17 cellular contexts compared by ENCODE assay signal in genomic region chr12:90043264-90043663, GRCh38.
A peak's percentile ranks its signal among the peaks of the same experiment; 100 is the strongest.
DNase-seq lines count a peak whose midpoint lies in the region; ATAC-seq and TF ChIP-seq lines count a peak whose summit lies in the region.
"Had no signal": no experiment of that assay in that cellular context is flagged by ENCODE, and none has a peak within 500 bp of the region (broad histone marks: within the 10 kb centered on the region; RNA-seq: fewer than 3 reads in every experiment).

No MANE protein-coding gene starts in this region.

- no peaks in the 10 kb centered on the region for H3K36me3 ChIP-seq in hepatocyte (replicated peaks; ENCODE audit: insufficient read depth, low read depth)
- H3K36me3 ChIP-seq: gastrocnemius medialis had no signal

- H3K27ac Mint-ChIP-seq in activated naive CD8-positive, alpha-beta T cell treated with anti-CD3 and anti-CD28 coated beads, Interleukin-2, amount 50 U/mL, for 24 hours = peak overlapping the region; percentile 62
- no peak overlapping the region for H3K27ac Mint-ChIP-seq in activated naive CD8-positive, alpha-beta T cell treated with anti-CD3 and anti-CD28 coated beads for 36 hours
- H3K27ac Mint-ChIP-seq in activated T-helper 17 cell treated with anti-CD3 and anti-CD28 coated beads, Interleukin-2, amount 50 U/mL, for 72 hours = peak overlapping the region; percentile 81
- H3K27ac Mint-ChIP-seq in stimulated activated naive CD8-positive, alpha-beta T cell treated with anti-CD3 and anti-CD28 coated beads, Interleukin-15, amount 100 ng/mL, for 72 hours = no peak overlapping the region
- H3K27ac Mint-ChIP-seq: immature natural killer cell had no signal

- peaks cover 23% of the 10 kb centered on the region for H3K4me1 Mint-ChIP-seq in activated naive CD8-positive, alpha-beta T cell treated with anti-CD3 and anti-CD28 coated beads, Interleukin-2, amount 50 U/mL, for 24 hours
- H3K4me1 Mint-ChIP-seq in activated naive CD8-positive, alpha-beta T cell treated with anti-CD3 and anti-CD28 coated beads for 36 hours = peaks cover 25% of the 10 kb centered on the region
- no peaks in the 10 kb centered on the region for H3K4me1 Mint-ChIP-seq in activated T-helper 17 cell treated with anti-CD3 and anti-CD28 coated beads, Interleukin-2, amount 50 U/mL, for 72 hours
- peaks cover 29% of the 10 kb centered on the region for H3K4me1 Mint-ChIP-seq in stimulated activated naive CD8-positive, alpha-beta T cell treated with anti-CD3 and anti-CD28 coated beads, Interleukin-15, amount 100 ng/mL, for 72 hours
- H3K4me1 Mint-ChIP-seq: immature natural killer cell had no signal

- H2AFZ ChIP-seq in hepatocyte = no peak overlapping the region

- no peaks in the 10 kb centered on the region for H3K79me2 ChIP-seq in hepatocyte

- no peak for TF ChIP-seq CTCF in hepatocyte (IDR thresholded peaks at IDR 0.05; ENCODE audit: poor library complexity)

- no peaks in the 10 kb centered on the region for H3K27me3 Mint-ChIP-seq in activated naive CD8-positive, alpha-beta T cell treated with anti-CD3 and anti-CD28 coated beads, Interleukin-2, amount 50 U/mL, for 24 hours
- H3K27me3 Mint-ChIP-seq in activated naive CD8-positive, alpha-beta T cell treated with anti-CD3 and anti-CD28 coated beads for 36 hours = no peaks in the 10 kb centered on the region
- H3K27me3 Mint-ChIP-seq in activated T-helper 17 cell treated with anti-CD3 and anti-CD28 coated beads, Interleukin-2, amount 50 U/mL, for 72 hours = no peaks in the 10 kb centered on the region
- H3K27me3 Mint-ChIP-seq in stimulated activated naive CD8-positive, alpha-beta T cell treated with anti-CD3 and anti-CD28 coated beads, Interleukin-15, amount 100 ng/mL, for 72 hours = no peaks in the 10 kb centered on the region

- H4K20me1 ChIP-seq in hepatocyte (ENCODE audit: insufficient read depth, poor library complexity, severe bottlenecking) = no peaks in the 10 kb centered on the region

- no peaks in the 10 kb centered on the region for H3K4me1 ChIP-seq in hepatocyte (ENCODE audit: insufficient read depth)

- no peaks in the 10 kb centered on the region for H3K27me3 ChIP-seq in hepatocyte
- H3K27me3 ChIP-seq: gastrocnemius medialis had no signal

- no peaks in the 10 kb centered on the region for H3K36me3 Mint-ChIP-seq in activated naive CD8-positive, alpha-beta T cell treated with anti-CD3 and anti-CD28 coated beads, Interleukin-2, amount 50 U/mL, for 24 hours (ENCODE audit: low read depth)
- peaks cover 2% of the 10 kb centered on the region for H3K36me3 Mint-ChIP-seq in activated naive CD8-positive, alpha-beta T cell treated with anti-CD3 and anti-CD28 coated beads for 36 hours
- no peaks in the 10 kb centered on the region for H3K36me3 Mint-ChIP-seq in activated T-helper 17 cell treated with anti-CD3 and anti-CD28 coated beads, Interleukin-2, amount 50 U/mL, for 72 hours (ENCODE audit: low read depth)
- H3K36me3 Mint-ChIP-seq: immature natural killer cell had no signal

- no peak overlapping the region for H3K4me3 Mint-ChIP-seq in activated naive CD8-positive, alpha-beta T cell treated with anti-CD3 and anti-CD28 coated beads, Interleukin-2, amount 50 U/mL, for 24 hours
- no peak overlapping the region for H3K4me3 Mint-ChIP-seq in activated naive CD8-positive, alpha-beta T cell treated with anti-CD3 and anti-CD28 coated beads for 36 hours
- H3K4me3 Mint-ChIP-seq in activated T-helper 17 cell treated with anti-CD3 and anti-CD28 coated beads, Interleukin-2, amount 50 U/mL, for 72 hours = peak overlapping the region; percentile 28
- H3K4me3 Mint-ChIP-seq in stimulated activated naive CD8-positive, alpha-beta T cell treated with anti-CD3 and anti-CD28 coated beads, Interleukin-15, amount 100 ng/mL, for 72 hours = peak overlapping the region; percentile 41 to 44
- H3K4me3 Mint-ChIP-seq: immature natural killer cell had no signal

- no peak for DNase-seq in activated naive CD8-positive, alpha-beta T cell treated with anti-CD3 and anti-CD28 coated beads, Interleukin-2, amount 50 U/mL, for 24 hours
- DNase-seq in activated naive CD8-positive, alpha-beta T cell treated with anti-CD3 and anti-CD28 coated beads for 36 hours = no peak
- DNase-seq in hepatocyte (ENCODE audit: low spot score) (peak; percentile 20), iPS-NIHi7 (ENCODE audit: extremely low spot score) (no peak), SK-N-DZ (ENCODE audit: low spot score) (no peak)
- DNase-seq in stimulated activated naive CD8-positive, alpha-beta T cell treated with anti-CD3 and anti-CD28 coated beads, Interleukin-15, amount 100 ng/mL, for 72 hours = no peak
- DNase-seq: activated CD4-positive, CD25-positive, alpha-beta regulatory T cell; gastrocnemius medialis; GOT3; immature natural killer cell; mesendoderm; NCI-H146; NCI-H446 treated with DMSO at 0.1 percent for 48 hours; occipital lobe had no signal

- peak; percentile 88 for ATAC-seq in activated naive CD8-positive, alpha-beta T cell treated with anti-CD3 and anti-CD28 coated beads, Interleukin-2, amount 50 U/mL, for 24 hours
- peak; percentile 88 for ATAC-seq in activated T-helper 17 cell treated with anti-CD3 and anti-CD28 coated beads, Interleukin-2, amount 50 U/mL, for 72 hours (replicated peaks)
- peak; percentile 87 for ATAC-seq in stimulated activated naive CD8-positive, alpha-beta T cell treated with anti-CD3 and anti-CD28 coated beads, Interleukin-15, amount 100 ng/mL, for 72 hours
- no peak for ATAC-seq in HG02885 (IDR thresholded peaks at IDR 0.05; ENCODE audit: poor library complexity, unreplicated experiment)
- ATAC-seq: gastrocnemius medialis had no signal

- no peaks in the 10 kb centered on the region for H3K9me3 Mint-ChIP-seq in activated naive CD8-positive, alpha-beta T cell treated with anti-CD3 and anti-CD28 coated beads, Interleukin-2, amount 50 U/mL, for 24 hours
- no peaks in the 10 kb centered on the region for H3K9me3 Mint-ChIP-seq in activated naive CD8-positive, alpha-beta T cell treated with anti-CD3 and anti-CD28 coated beads for 36 hours
- peaks cover 7% of the 10 kb centered on the region for H3K9me3 Mint-ChIP-seq in activated T-helper 17 cell treated with anti-CD3 and anti-CD28 coated beads, Interleukin-2, amount 50 U/mL, for 72 hours
- H3K9me3 Mint-ChIP-seq in stimulated activated naive CD8-positive, alpha-beta T cell treated with anti-CD3 and anti-CD28 coated beads, Interleukin-15, amount 100 ng/mL, for 72 hours = no peaks in the 10 kb centered on the region

- no peak overlapping the region for H3K27ac ChIP-seq in hepatocyte
- H3K27ac ChIP-seq: gastrocnemius medialis, skin epidermis had no signal

- no peaks in the 10 kb centered on the region for H3K9me2 ChIP-seq in hepatocyte (replicated peaks; ENCODE audit: insufficient read depth)

- H3K4me2 ChIP-seq in hepatocyte = no peak overlapping the region

- H3K9me3 ChIP-seq in hepatocyte (ENCODE audit: low read depth) = no peaks in the 10 kb centered on the region
- H3K9me3 ChIP-seq: gastrocnemius medialis had no signal

- no peak overlapping the region for H3K4me3 ChIP-seq in hepatocyte
- H3K4me3 ChIP-seq: gastrocnemius medialis, skin epidermis had no signal

Comparison
In these comparisons a context has a peak if more than half of its experiments do, and no peak if none do; other contexts are left out.
1. H3K27ac Mint-ChIP-seq: peak in activated naive CD8-positive, alpha-beta T cell treated with anti-CD3 and anti-CD28 coated beads, Interleukin-2, amount 50 U/mL, for 24 hours (single experiment) and activated T-helper 17 cell treated with anti-CD3 and anti-CD28 coated beads, Interleukin-2, amount 50 U/mL, for 72 hours (single experiment); none in activated naive CD8-positive, alpha-beta T cell treated with anti-CD3 and anti-CD28 coated beads for 36 hours (single experiment) and stimulated activated naive CD8-positive, alpha-beta T cell treated with anti-CD3 and anti-CD28 coated beads, Interleukin-15, amount 100 ng/mL, for 72 hours (0 of 2).
2. H3K4me3 Mint-ChIP-seq: peak in activated T-helper 17 cell treated with anti-CD3 and anti-CD28 coated beads, Interleukin-2, amount 50 U/mL, for 72 hours (single experiment) and stimulated activated naive CD8-positive, alpha-beta T cell treated with anti-CD3 and anti-CD28 coated beads, Interleukin-15, amount 100 ng/mL, for 72 hours (2 of 2); none in activated naive CD8-positive, alpha-beta T cell treated with anti-CD3 and anti-CD28 coated beads, Interleukin-2, amount 50 U/mL, for 24 hours (single experiment) and activated naive CD8-positive, alpha-beta T cell treated with anti-CD3 and anti-CD28 coated beads for 36 hours (single experiment).